Comparison of ENCODE assay signal across 23 cellular contexts in genomic region chr21:39891111-39891510, GRCh38. TPM values are rescaled to one million over a fixed set of nuclear protein-coding genes. Genes with fewer than 3 reads are reported as not detected.
"Had no signal": no experiment of that assay in that cellular context is flagged by ENCODE, and none has a peak within 500 bp of the region (broad histone marks: within the 10 kb centered on the region; RNA-seq: fewer than 3 reads in every experiment).

No MANE protein-coding gene starts in this region.

- H3K9me3 ChIP-seq: esophagus squamous epithelium, right atrium auricular region, spleen, upper lobe of left lung had no signal

- H3K4me1 ChIP-seq: esophagus squamous epithelium, parathyroid adenoma, right atrium auricular region, spleen, upper lobe of left lung had no signal

- H3K4me3 ChIP-seq: cardiac muscle cell, coronary artery, esophagus squamous epithelium, hepatocyte, right atrium auricular region, skin epidermis, spleen, upper lobe of left lung had no signal

- H2AFZ ChIP-seq: hepatocyte, parathyroid adenoma had no signal

- H3K27me3 ChIP-seq: cardiac muscle cell, esophagus squamous epithelium, hepatocyte, right atrium auricular region, upper lobe of left lung had no signal

- H3K79me2 ChIP-seq: hepatocyte, parathyroid adenoma had no signal

- H3K36me3 ChIP-seq: cardiac muscle cell, esophagus squamous epithelium, right atrium auricular region, spleen, upper lobe of left lung had no signal

- H3K27ac ChIP-seq: cardiac muscle cell, coronary artery, hepatocyte, parathyroid adenoma, right atrium auricular region, skin epidermis, spleen, upper lobe of left lung had no signal

- ATAC-seq: effector memory CD8-positive, alpha-beta T cell; left lobe of liver; naive thymus-derived CD4-positive, alpha-beta T cell; stimulated activated memory B cell treated with anti-CD40 and anti-IgM and Interleukin-4, amounts not matched to agents 10 μg/mL and 1 μg/mL and 100 μg/mL, for 72 hours; stimulated activated naive CD8-positive, alpha-beta T cell treated with anti-CD3 and anti-CD28 coated beads, Interleukin-15, Interleukin-2, amounts not matched to agents 100 U/mL and 50 U/mL, for 24 hours had no signal

- H3K4me2 ChIP-seq: hepatocyte had no signal

- DNase-seq: dermis blood vessel endothelial cell; effector memory CD8-positive, alpha-beta T cell; erythroblast; esophagus squamous epithelium; foreskin melanocyte; kidney; mesenchymal stem cell; naive thymus-derived CD4-positive, alpha-beta T cell; nephron progenitor cell; spleen; stimulated activated CD4-positive, alpha-beta T cell treated with anti-CD3 and anti-CD28 coated beads, Interleukin-4, amount 100 ng/mL, for 4 hours; stimulated activated naive CD8-positive, alpha-beta T cell treated with anti-CD3 and anti-CD28 coated beads, Interleukin-15, Interleukin-2, amounts not matched to agents 100 U/mL and 50 U/mL, for 24 hours; upper lobe of left lung had no signal

RNA-seq across cellular contexts. Expression of gene PCP4, which starts 23.9 kb away (rescaled TPM):
- total RNA-seq: cardiac muscle cell; dermis blood vessel endothelial cell; left lobe of liver; liver; lung microvascular endothelial cell; naive thymus-derived CD4-positive, alpha-beta T cell had no signal
- polyA plus RNA-seq: naive thymus-derived CD4-positive, alpha-beta T cell had no signal
